Comparison of ENCODE assay signal across 21 cellular contexts in genomic region chr7:112290065-112290464, GRCh38.
DNase-seq lines count a peak whose midpoint lies in the region; ATAC-seq and TF ChIP-seq lines count a peak whose summit lies in the region.
"Had no signal": no experiment of that assay in that cellular context is flagged by ENCODE, and none has a peak within 500 bp of the region (broad histone marks: within the 10 kb centered on the region; RNA-seq: fewer than 3 reads in every experiment).

No MANE protein-coding gene starts in this region.

- no peak overlapping the region for H3K4me3 Mint-ChIP-seq in central memory CD8-positive, alpha-beta T cell
- H3K4me3 Mint-ChIP-seq: CD8-positive, alpha-beta memory T cell; dendritic cell treated with granulocyte-macrophage colony-stimulating factor and Interleukin-4, amounts not matched to agents 40 ng/mL and 50 ng/mL, for 4 days had no signal

- H3K4me3 ChIP-seq in AG10803 (ENCODE audit: low read length) (no peak overlapping the region), H7 (ENCODE audit: insufficient read depth, low read depth, low read length) (no peak overlapping the region)
- H3K4me3 ChIP-seq: right lobe of liver had no signal

- H3K36me3 Mint-ChIP-seq in central memory CD8-positive, alpha-beta T cell (ENCODE audit: insufficient read depth), result peaks cover 6% of the 10 kb centered on the region

- no peak for ATAC-seq in central memory CD8-positive, alpha-beta T cell (replicated peaks; ENCODE audit: extremely low read depth, poor library complexity, severe bottlenecking)
- ATAC-seq: left lobe of liver, right lobe of liver had no signal

- no peaks in the 10 kb centered on the region for H3K27me3 ChIP-seq in H7 (ENCODE audit: control insufficient read depth, insufficient read depth, low read length)
- H3K27me3 ChIP-seq: neutrophil, right lobe of liver had no signal

- no peaks in the 10 kb centered on the region for H3K9me3 Mint-ChIP-seq in central memory CD8-positive, alpha-beta T cell
- H3K9me3 Mint-ChIP-seq: CD8-positive, alpha-beta memory T cell; dendritic cell treated with granulocyte-macrophage colony-stimulating factor and Interleukin-4, amounts not matched to agents 40 ng/mL and 50 ng/mL, for 4 days had no signal

- DNase-seq in AG10803 (ENCODE audit: low read depth) (peak; percentile 57), LHCN-M2 (ENCODE audit: low read depth) (peak; percentile 36), kidney glomerular epithelial cell (lab: John Stamatoyannopoulos, UW) (peak; percentile 76), RKO (ENCODE audit: low spot score) (no peak), GM19238 (ENCODE audit: insufficient read length, low spot score) (no peak), H7 (no peak)
- DNase-seq in central memory CD8-positive, alpha-beta T cell (ENCODE audit: low spot score in 2 of 2), result no peak
- no peak for DNase-seq in activated CD8-positive, alpha-beta memory T cell treated with anti-CD3 and anti-CD28 coated beads, Interleukin-2, amount 50 U/mL, for 4 hours
- DNase-seq: activated CD4-positive, alpha-beta T cell treated with anti-CD3 and anti-CD28 coated beads, Interleukin-2, amount 50 U/mL, for 1 hour; activated naive CD4-positive, alpha-beta T cell; CD8-positive, alpha-beta memory T cell; DND-41; NCI-H1105 treated with DMSO at 0.1 percent for 48 hours; NCI-H2107; NCI-H526; OCI-M1; right lobe of liver; stimulated activated CD4-positive, alpha-beta T cell treated with anti-CD3 and anti-CD28 coated beads, Interleukin-2, amount 100 ng/mL, for 24 hours had no signal

- TF ChIP-seq CTCF in AG10803 (conservative IDR thresholded peaks at IDR 0.05; ENCODE audit: low read length), result no peak

- no peaks in the 10 kb centered on the region for H3K27me3 Mint-ChIP-seq in central memory CD8-positive, alpha-beta T cell
- H3K27me3 Mint-ChIP-seq: dendritic cell treated with granulocyte-macrophage colony-stimulating factor and Interleukin-4, amounts not matched to agents 40 ng/mL and 50 ng/mL, for 4 days had no signal

- H3K27ac Mint-ChIP-seq in central memory CD8-positive, alpha-beta T cell (ENCODE audit: low read depth), result peak overlapping the region; percentile 77
- H3K27ac Mint-ChIP-seq: dendritic cell treated with granulocyte-macrophage colony-stimulating factor and Interleukin-4, amounts not matched to agents 40 ng/mL and 50 ng/mL, for 4 days had no signal

- H3K36me3 ChIP-seq in H7 (replicated peaks; ENCODE audit: control insufficient read depth, insufficient read depth, low read length), result no peaks in the 10 kb centered on the region

- peaks cover 40% of the 10 kb centered on the region for H3K4me1 Mint-ChIP-seq in central memory CD8-positive, alpha-beta T cell

Comparison
In these comparisons a context has a peak if more than half of its experiments do, and no peak if none do; other contexts are left out.
1. DNase-seq: peak in AG10803 (single experiment), LHCN-M2 (single experiment) and kidney glomerular epithelial cell (single experiment); none in central memory CD8-positive, alpha-beta T cell (0 of 2), RKO (single experiment), GM19238 (single experiment), H7 (single experiment) and activated CD8-positive, alpha-beta memory T cell treated with anti-CD3 and anti-CD28 coated beads, Interleukin-2, amount 50 U/mL, for 4 hours (single experiment).